ENCODE assay signal across 26 cellular contexts in genomic region chr11:1541474-1542204, GRCh38. TPM values are rescaled to one million over a fixed set of nuclear protein-coding genes. Genes with fewer than 3 reads are reported as not detected.
DNase-seq lines count a peak whose midpoint lies in the region; ATAC-seq, FAIRE-seq and TF ChIP-seq lines count a peak whose summit lies in the region.
"Had no signal": no experiment of that assay in that cellular context is flagged by ENCODE, and none has a peak within 500 bp of the region (broad histone marks: within the 10 kb centered on the region; RNA-seq: fewer than 3 reads in every experiment).

No MANE protein-coding gene starts in this region.

- H4K20me1 ChIP-seq in neural progenitor cell (ENCODE audit: low read depth), result peaks cover 13% of the 10 kb centered on the region

- H3K9ac ChIP-seq in neural progenitor cell, result no peak overlapping the region

- H3K27me3 ChIP-seq in Panc1 (ENCODE audit: control insufficient read depth, insufficient read depth, low read length) (peaks cover 6% of the 10 kb centered on the region), dorsolateral prefrontal cortex (peaks cover 0 to 4% (median 0%) of the 10 kb centered on the region in 45 donors), neural progenitor cell (peaks cover 69% of the 10 kb centered on the region)
- H3K27me3 ChIP-seq: ascending aorta had no signal

- H3K79me2 ChIP-seq in neural progenitor cell (ENCODE audit: low read depth), result peaks cover 9% of the 10 kb centered on the region

- H3K4me3 ChIP-seq in A549, result no peak overlapping the region
- H3K4me3 ChIP-seq in Panc1 (ENCODE audit: low read depth in 2 of 2, low read length in 2 of 2), result no peak overlapping the region
- no peak overlapping the region for H3K4me3 ChIP-seq in dorsolateral prefrontal cortex
- H3K4me3 ChIP-seq in neural progenitor cell, result no peak overlapping the region
- H3K4me3 ChIP-seq: ascending aorta, sigmoid colon had no signal

- no peaks in the 10 kb centered on the region for H3K4me1 Mint-ChIP-seq in neural progenitor cell
- H3K4me1 Mint-ChIP-seq: CD14-positive monocyte had no signal

- BruUV-seq in Panc1 (replicated peaks; lab: Mats Ljungman, UMichigan), result no TSS peak

- H3K9me3 Mint-ChIP-seq in neural progenitor cell, result no peaks in the 10 kb centered on the region
- H3K9me3 Mint-ChIP-seq: activated CD4-positive, alpha-beta memory T cell treated with anti-CD3 and anti-CD28 coated beads, Interleukin-2, amount 10 ng/mL, durations not matched to agents 7 days and 5 days had no signal

- H3K4me3 Mint-ChIP-seq in neural progenitor cell, result no peak overlapping the region
- H3K4me3 Mint-ChIP-seq: activated CD4-positive, alpha-beta memory T cell treated with anti-CD3 and anti-CD28 coated beads, Interleukin-2, amount 10 ng/mL, durations not matched to agents 7 days and 5 days; CD14-positive monocyte had no signal

- H3K36me3 ChIP-seq in Panc1 (ENCODE audit: control insufficient read depth, insufficient read depth, low read length) (no peaks in the 10 kb centered on the region), neural progenitor cell (no peaks in the 10 kb centered on the region)
- H3K36me3 ChIP-seq: ascending aorta, sigmoid colon had no signal

- H3K9me3 ChIP-seq in A549 (no peaks in the 10 kb centered on the region), Panc1 (ENCODE audit: control insufficient read depth, insufficient read depth, low read depth, low read length) (no peaks in the 10 kb centered on the region), neural progenitor cell (ENCODE audit: low read depth) (no peaks in the 10 kb centered on the region)
- H3K9me3 ChIP-seq: ascending aorta, sigmoid colon had no signal

- peaks cover 38% of the 10 kb centered on the region for H3K27me3 Mint-ChIP-seq in neural progenitor cell (ENCODE audit: insufficient read depth, low read depth)

- no peak for TF ChIP-seq EP300 in A549 (IDR thresholded peaks at IDR 0.05)

- H3F3A ChIP-seq in neural progenitor cell (ENCODE audit: low read depth), result peaks cover 5% of the 10 kb centered on the region

- H3K27ac Mint-ChIP-seq in neural progenitor cell, result peak overlapping the region; percentile 41
- H3K27ac Mint-ChIP-seq: activated CD4-positive, alpha-beta memory T cell treated with anti-CD3 and anti-CD28 coated beads, Interleukin-2, amount 10 ng/mL, durations not matched to agents 7 days and 5 days; CD14-positive monocyte had no signal

- H3K36me3 Mint-ChIP-seq in neural progenitor cell, result no peaks in the 10 kb centered on the region
- H3K36me3 Mint-ChIP-seq: CD14-positive monocyte had no signal

- no peak for TF ChIP-seq POLR2A in A549 (IDR thresholded peaks at IDR 0.05; ENCODE audit: low read length)

- TF ChIP-seq CTCF in A549 (IDR thresholded peaks at IDR 0.05) (no peak), Panc1 (IDR thresholded peaks at IDR 0.05) (no peak), dorsolateral prefrontal cortex (IDR thresholded peaks at IDR 0.05 in 54 of 56, conservative IDR thresholded peaks at IDR 0.05 in 2 of 56; ENCODE audit: low read depth in 1 of 56, partially characterized antibody in 56 of 56) (peak in 35 of 56 donors; percentile 12 to 64 (median 33)), neural progenitor cell (IDR thresholded peaks at IDR 0.05) (no peak)

- peak overlapping the region; percentile 17 for H2AFZ ChIP-seq in neural progenitor cell (replicated peaks)

- DNase-seq in A549 (ENCODE audit: low read depth in 1 of 2, low spot score in 1 of 2) (no peak), Panc1 (ENCODE audit: low read depth, low spot score) (no peak), dorsolateral prefrontal cortex (peak in 9 of 10 donors; percentile 77 to 89 (median 84)), neural progenitor cell (ENCODE audit: low spot score) (peak; percentile 34), hepatic stellate cell (ENCODE audit: low spot score) (no peak), amniotic stem cell (lab: John Stamatoyannopoulos, UW) (no peak), NCI-H526 treated with DMSO at 0.1 percent for 48 hours (lab: John Stamatoyannopoulos, UW) (no peak), NCI-H2196 (lab: John Stamatoyannopoulos, UW; ENCODE audit: unreplicated experiment) (no peak)
- DNase-seq: activated CD4-positive, alpha-beta memory T cell treated with anti-CD3 and anti-CD28 coated beads, Interleukin-2, amount 10 ng/mL, durations not matched to agents 7 days and 5 days; activated CD4-positive, CD25-positive, alpha-beta regulatory T cell; activated naive CD4-positive, alpha-beta T cell; mesenchymal stem cell; NCI-H1694 treated with DMSO at 0.1 percent for 48 hours; NCI-H2171 treated with DMSO at 0.1 percent for 48 hours; sigmoid colon; T-helper 9 cell had no signal

- no peak for FAIRE-seq in A549 (lab: Jason Lieb, UNC)
- FAIRE-seq: D721Med, GM18507, kidney had no signal

- WGBS in A549 (ENCODE audit: missing lambda C conversion rate), result 83% methylated on average over 19 of the region's 22 CpGs

- H3K27ac ChIP-seq in A549 (no peak overlapping the region), Panc1 (ENCODE audit: low read length) (no peak overlapping the region), dorsolateral prefrontal cortex (peak overlapping the region; percentile 76 to 99 (median 95)), neural progenitor cell (no peak overlapping the region)
- H3K27ac ChIP-seq: ascending aorta, epithelial cell of prostate, sigmoid colon had no signal

- ATAC-seq in A549 (peak; percentile 11 to 39; a peak in 3 of 6 replicates), Panc1 (peak; percentile 31; the same call in 1 of the 2 replicates)
- ATAC-seq: HCT116 had no signal

- CTCF ChIA-PET in A549 (lab: Yijun Ruan, JAX) (interaction anchor here (1.4 to 15.0 kb wide), 3 partner anchors 26 to 111 kb away, joined by 5 to 719 read pairs (median 9); partner anchors contain the start of gene DUSP8), Panc1 (lab: Charles Lee) (interaction anchor here (0.6 kb wide), 1 partner anchor 364 kb away, joined by 6 read pairs; no protein-coding TSS in a partner anchor)

- in situ Hi-C loops in Panc1 (cut with HindIII; ENCODE audit: low pct_unique_long_range_greater_than_20kb, low sequenced_read_pairs), result no loop called here

- H3K4me1 ChIP-seq in A549, result no peaks in the 10 kb centered on the region
- H3K4me1 ChIP-seq in Panc1 (ENCODE audit: control insufficient read depth, insufficient read depth, low read length), result no peaks in the 10 kb centered on the region
- H3K4me1 ChIP-seq in neural progenitor cell, result peaks cover 7% of the 10 kb centered on the region

- TF ChIP-seq RAD21 in A549 (conservative IDR thresholded peaks at IDR 0.05 in 1 of 2, IDR thresholded peaks at IDR 0.05 in 1 of 2), result no peak

- intact Hi-C loops in Panc1 (cut with micrococcal nuclease; ENCODE audit: unreplicated experiment) (loop anchor here (10.0 kb wide), 1 partner anchor 283 kb away; no protein-coding TSS in a partner anchor), dorsolateral prefrontal cortex (cut with DNase I) (no loop called here)

- POLR2A ChIA-PET in A549 (lab: Yijun Ruan, JAX) (no interaction called here), Panc1 (lab: Charles Lee) (no interaction called here)

- H3K4me2 ChIP-seq in A549 (no peak overlapping the region), neural progenitor cell (no peak overlapping the region)

TF ChIP-seq in A549, 52 proteins besides CTCF, POLR2A, EP300 and RAD21 (continues in another document):
- no peak for TF ChIP-seq MAZ (IDR thresholded peaks at IDR 0.05; ENCODE audit: borderline replicate concordance, low read depth, low read length)
- no peak for TF ChIP-seq MAX (IDR thresholded peaks at IDR 0.05)

RNA-seq across cellular contexts. Expression of gene DUSP8, which starts 30.4 kb away (rescaled TPM):
- polyA plus RNA-seq in A549 (2011; rRNA removed) (2.6 and 3.6 TPM in 2 replicates), A549 (2017; fragmentation: RNase III; extraction: RNeasy Plus Mini Kit Qiagen cat#74134 plus additional on column Dnase treatment) (0.59 to 1.2 TPM (median 0.72 TPM) in 3 replicates)
- polyA plus RNA-seq in A549 (2012; cell fraction: cytosol; rRNA removed), result 2.3 and 5.0 TPM in 2 replicates
- 8.1 and 8.6 TPM in 2 replicates for polyA plus RNA-seq in A549 (2012; cell fraction: nucleus; rRNA removed)
- 5.7 and 7.9 TPM in 2 replicates for polyA minus RNA-seq in A549 (2011; rRNA and poly(A)+ RNA removed)
- total RNA-seq in Panc1 (2021; ENCODE audit: unreplicated experiment) (5.5 TPM), dorsolateral prefrontal cortex (100 to 1,000 TPM in 11 of 120 experiments, 10 to 100 TPM in 109; 41.1 to 144 (median 77.7) TPM), neural progenitor cell (ENCODE audit: low replicate concordance) (0.09 and 0.28 TPM in 2 replicates)
- polyA plus RNA-seq in Panc1 (2012; ENCODE audit: insufficient read length), result 8.9 TPM
- polyA plus RNA-seq: CD14-positive monocyte had no signal

RNA-seq across cellular contexts. Expression of gene KRTAP5-1, which starts 43.4 kb away (rescaled TPM):
- polyA plus RNA-seq in A549 (2011; rRNA removed), result not detected in 2 replicates
- polyA plus RNA-seq in A549 (2012; cell fraction: cytosol; rRNA removed), result not detected in 2 replicates
- polyA plus RNA-seq in A549 (2012; cell fraction: nucleus; rRNA removed), result not detected in 2 replicates
- not detected in 3 replicates for polyA plus RNA-seq in A549 (2017; fragmentation: RNase III; extraction: RNeasy Plus Mini Kit Qiagen cat#74134 plus additional on column Dnase treatment)
- polyA minus RNA-seq in A549 (2011; rRNA and poly(A)+ RNA removed), result not detected in 2 replicates
- total RNA-seq in Panc1 (2021; ENCODE audit: unreplicated experiment), result not detected
- polyA plus RNA-seq in Panc1 (2012; ENCODE audit: insufficient read length), result 1.0 TPM
- not detected for total RNA-seq in dorsolateral prefrontal cortex
- not detected in 2 replicates for total RNA-seq in neural progenitor cell (ENCODE audit: low replicate concordance)
- total RNA-seq: activated CD4-positive, alpha-beta memory T cell treated with anti-CD3 and anti-CD28 coated beads, Interleukin-2, amount 10 ng/mL, durations not matched to agents 7 days and 5 days; ascending aorta; kidney; osteocyte; sigmoid colon; subcutaneous adipose tissue had no signal
- polyA plus RNA-seq: AG04450, CD14-positive monocyte, sigmoid colon had no signal

RNA-seq across cellular contexts. Expression of gene MOB2, which starts 55.1 kb away (rescaled TPM):
- polyA plus RNA-seq in A549 (2011; rRNA removed), result 25.4 and 32.0 TPM in 2 replicates
- 51.7 and 62.0 TPM in 2 replicates for polyA plus RNA-seq in A549 (2012; cell fraction: cytosol; rRNA removed)
- 69.0 and 70.7 TPM in 2 replicates for polyA plus RNA-seq in A549 (2012; cell fraction: nucleus; rRNA removed)
- 31.9 to 38.2 TPM (median 35.2 TPM) in 3 replicates for polyA plus RNA-seq in A549 (2017; fragmentation: RNase III; extraction: RNeasy Plus Mini Kit Qiagen cat#74134 plus additional on column Dnase treatment)
- 31.3 and 40.1 TPM in 2 replicates for polyA minus RNA-seq in A549 (2011; rRNA and poly(A)+ RNA removed)
- total RNA-seq in Panc1 (2021; ENCODE audit: unreplicated experiment), result 51.2 TPM
- polyA plus RNA-seq in Panc1 (2012; ENCODE audit: insufficient read length), result 72.5 TPM
- total RNA-seq in dorsolateral prefrontal cortex, result 10 to 100 TPM; 36.6 to 90.5 (median 52.1) TPM
- total RNA-seq in neural progenitor cell (ENCODE audit: low replicate concordance), result 8.0 and 17.6 TPM in 2 replicates

RNA-seq across cellular contexts. Expression of gene KRTAP5-2, which starts 56.5 kb away (rescaled TPM):
- polyA plus RNA-seq in A549 (2011; rRNA removed) (not detected in 2 replicates), A549 (2017; fragmentation: RNase III; extraction: RNeasy Plus Mini Kit Qiagen cat#74134 plus additional on column Dnase treatment) (not detected in 3 replicates)
- polyA plus RNA-seq in A549 (2012; cell fraction: cytosol; rRNA removed), result not detected in 2 replicates
- 0.05 TPM in 1 of 2 replicates, not detected in the other for polyA plus RNA-seq in A549 (2012; cell fraction: nucleus; rRNA removed)
- not detected in 2 replicates for polyA minus RNA-seq in A549 (2011; rRNA and poly(A)+ RNA removed)
- total RNA-seq in Panc1 (2021; ENCODE audit: unreplicated experiment) (not detected), dorsolateral prefrontal cortex (under 1 TPM in 2 of 120 experiments, not detected in 118; 0.69 to 0.74 TPM), neural progenitor cell (ENCODE audit: low replicate concordance) (not detected in 2 replicates)
- polyA plus RNA-seq in Panc1 (2012; ENCODE audit: insufficient read length), result not detected
- total RNA-seq: activated CD4-positive, alpha-beta memory T cell treated with anti-CD3 and anti-CD28 coated beads, Interleukin-2, amount 10 ng/mL, durations not matched to agents 7 days and 5 days; ascending aorta; kidney; osteocyte; sigmoid colon; subcutaneous adipose tissue had no signal
- polyA plus RNA-seq: AG04450, CD14-positive monocyte had no signal

Comparison
In these comparisons a context has a peak if more than half of its experiments do, and no peak if none do; other contexts are left out.
1. DNase-seq: peak in dorsolateral prefrontal cortex (9 of 10) and neural progenitor cell (single experiment); none in A549 (0 of 2), Panc1 (single experiment), hepatic stellate cell (single experiment), amniotic stem cell (single experiment), NCI-H526 treated with DMSO at 0.1 percent for 48 hours (single experiment) and NCI-H2196 (single experiment).
2. H3K27ac ChIP-seq: peak in dorsolateral prefrontal cortex (59 of 59); none in A549 (0 of 2), Panc1 (single experiment) and neural progenitor cell (single experiment).
3. CTCF ChIP-seq: peak in dorsolateral prefrontal cortex (35 of 56); none in A549 (single experiment), Panc1 (single experiment) and neural progenitor cell (single experiment).